1 cellular context compared by ENCODE assay signal in genomic region chr1:162629077-162629637, GRCh38.
TF ChIP-seq lines count a peak whose summit lies in the region.

No MANE protein-coding gene starts in this region.

TF ChIP-seq in endothelial cell of umbilical vein, 7 proteins besides CTCF, POLR2A, EP300 and RAD21 (continued from another document):
- TF ChIP-seq MAX (IDR thresholded peaks at IDR 0.05; ENCODE audit: insufficient read depth, insufficient read length) (no peak), GATA2 (IDR thresholded peaks at IDR 0.05; ENCODE audit: insufficient read depth, insufficient read length, low read depth, low read length) (no peak), JUN (IDR thresholded peaks at IDR 0.05; ENCODE audit: borderline replicate concordance, insufficient read depth, insufficient read length, low read depth) (no peak), MYC (IDR thresholded peaks at IDR 0.05; ENCODE audit: low read depth, low read length) (no peak), POLR2AphosphoS5 (IDR thresholded peaks at IDR 0.05; ENCODE audit: insufficient read depth, low read depth, low read length) (no peak)
